In the genomic region with DNA sequence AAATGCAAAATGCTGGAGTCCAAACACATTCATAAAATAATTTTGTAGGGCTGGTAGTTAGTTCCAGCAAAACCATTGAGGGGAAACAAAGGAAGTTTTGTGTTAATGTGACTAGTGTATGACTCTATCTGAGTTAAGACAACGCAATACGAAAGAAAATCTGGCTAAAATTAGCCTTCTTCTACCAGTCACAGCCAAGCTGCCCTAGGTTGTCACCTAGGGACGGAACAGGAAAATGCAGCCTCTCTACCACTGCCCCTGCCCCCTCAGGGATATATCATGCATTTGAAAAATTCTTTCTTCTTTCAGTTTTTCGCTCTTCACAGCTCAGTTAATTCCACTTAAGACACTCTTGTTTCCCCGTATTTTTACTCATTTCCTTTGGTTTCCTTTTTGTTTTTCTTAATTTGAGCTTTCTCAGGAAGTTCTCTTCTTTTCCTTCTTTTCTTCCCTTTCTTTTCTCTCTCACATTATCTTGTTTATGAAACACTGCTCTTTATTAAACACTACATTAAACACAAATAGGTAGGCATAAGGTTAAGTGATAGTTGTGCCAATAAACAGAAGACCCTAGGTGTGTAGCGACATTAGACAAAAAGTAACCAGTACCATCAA, we compare ENCODE assay signal across 10 cellular contexts. TPM values are rescaled to one million over a fixed set of nuclear protein-coding genes. Genes with fewer than 3 reads are reported as not detected.
DNase-seq lines count a peak whose midpoint lies in the region; ATAC-seq and TF ChIP-seq lines count a peak whose summit lies in the region.
"Had no signal": no experiment of that assay in that cellular context is flagged by ENCODE, and none has a peak within 500 bp of the region (broad histone marks: within the 10 kb centered on the region; RNA-seq: fewer than 3 reads in every experiment).

No MANE protein-coding gene starts in this region.

- no peak overlapping the region for H3K4me3 ChIP-seq in DOHH2 (ENCODE audit: low read length)
- H3K4me3 ChIP-seq in CD8-positive, alpha-beta T cell (ENCODE audit: low read depth, low read length), result no peak overlapping the region

- no peaks in the 10 kb centered on the region for H3K9me3 ChIP-seq in DOHH2 (ENCODE audit: control insufficient read depth, insufficient read depth, low read length)
- H3K9me3 ChIP-seq in CD8-positive, alpha-beta T cell (ENCODE audit: low read length), result no peaks in the 10 kb centered on the region

- no peaks in the 10 kb centered on the region for H3K36me3 Mint-ChIP-seq in CD8-positive, alpha-beta T cell

- peak; percentile 19 for DNase-seq in RPMI8226
- peak; percentile 61 for DNase-seq in hepatic stellate cell (ENCODE audit: low spot score)
- no peak for DNase-seq in activated CD8-positive, alpha-beta memory T cell treated with anti-CD3 and anti-CD28 coated beads, Interleukin-2, amount 50 U/mL, for 48 hours
- DNase-seq in activated CD4-positive, alpha-beta T cell treated with anti-CD3 and anti-CD28 coated beads for 4 hours, result no peak
- no peak for DNase-seq in CD8-positive, alpha-beta T cell

- H4K20me1 ChIP-seq in DOHH2 (ENCODE audit: control insufficient read depth, insufficient read depth, low read depth, low read length), result no peaks in the 10 kb centered on the region

- no peak overlapping the region for H3K27ac ChIP-seq in DOHH2 (ENCODE audit: low read depth, low read length)
- no peak overlapping the region for H3K27ac ChIP-seq in CD8-positive, alpha-beta T cell (ENCODE audit: low read depth, low read length)

- H3K79me2 ChIP-seq in DOHH2 (ENCODE audit: control insufficient read depth, low read length), result no peaks in the 10 kb centered on the region

- H3K4me1 ChIP-seq in DOHH2 (ENCODE audit: control insufficient read depth, low read length), result no peaks in the 10 kb centered on the region
- no peaks in the 10 kb centered on the region for H3K4me1 ChIP-seq in CD8-positive, alpha-beta T cell (ENCODE audit: insufficient read depth, low read length)

- intact Hi-C loops in CD8-positive, alpha-beta T cell (cut with DNase I, micrococcal nuclease), result no loop called here

- H3K9me3 Mint-ChIP-seq in CD8-positive, alpha-beta T cell, result no peaks in the 10 kb centered on the region

- H3K4me3 Mint-ChIP-seq in CD8-positive, alpha-beta T cell, result no peak overlapping the region
- H3K4me3 Mint-ChIP-seq: IgD-negative memory B cell had no signal

- CTCF ChIA-PET in CD8-positive, alpha-beta T cell (lab: Charles Lee), result no interaction called here

- no peak overlapping the region for H3K4me2 ChIP-seq in DOHH2 (ENCODE audit: low read length)

- peaks cover 14% of the 10 kb centered on the region for H3K27me3 Mint-ChIP-seq in CD8-positive, alpha-beta T cell (ENCODE audit: low read depth)

- H3F3A ChIP-seq in DOHH2 (ENCODE audit: control insufficient read depth, insufficient read depth), result no peaks in the 10 kb centered on the region

- POLR2A ChIA-PET in CD8-positive, alpha-beta T cell (lab: Charles Lee), result no interaction called here

- H3K36me3 ChIP-seq in DOHH2 (ENCODE audit: control insufficient read depth, low read length), result no peaks in the 10 kb centered on the region
- no peaks in the 10 kb centered on the region for H3K36me3 ChIP-seq in CD8-positive, alpha-beta T cell (ENCODE audit: insufficient read depth, low read length)

- peak; percentile 11 for TF ChIP-seq CTCF in DOHH2 (IDR thresholded peaks at IDR 0.05; ENCODE audit: low read depth, low read length, poor library complexity, severe bottlenecking)
- TF ChIP-seq CTCF in CD8-positive, alpha-beta T cell (IDR thresholded peaks at IDR 0.05), result no peak

- no peaks in the 10 kb centered on the region for H3K9me2 ChIP-seq in DOHH2 (replicated peaks; ENCODE audit: control insufficient read depth, low read length)

- peak; percentile 82 for ATAC-seq in HG02759 (IDR thresholded peaks at IDR 0.05; ENCODE audit: unreplicated experiment)
- no peak for ATAC-seq in GM19395 (IDR thresholded peaks at IDR 0.05; ENCODE audit: unreplicated experiment)
- ATAC-seq in CD8-positive, alpha-beta T cell, result no peak

- H3K27me3 ChIP-seq in DOHH2 (ENCODE audit: control insufficient read depth, low read length), result peaks cover 26% of the 10 kb centered on the region
- no peaks in the 10 kb centered on the region for H3K27me3 ChIP-seq in CD8-positive, alpha-beta T cell (ENCODE audit: insufficient read depth, low read length)

- no peak overlapping the region for H3K27ac Mint-ChIP-seq in CD8-positive, alpha-beta T cell
- H3K27ac Mint-ChIP-seq: IgD-negative memory B cell had no signal

- H3K4me1 Mint-ChIP-seq in CD8-positive, alpha-beta T cell (ENCODE audit: low read depth), result no peaks in the 10 kb centered on the region
- H3K4me1 Mint-ChIP-seq: IgD-negative memory B cell had no signal

RNA-seq across cellular contexts. Expression of a gene that starts 30.6 kb away (rescaled TPM):
- total RNA-seq in CD8-positive, alpha-beta T cell, result not detected
- total RNA-seq: subcutaneous adipose tissue had no signal

Comparison
In these comparisons a context has a peak if more than half of its experiments do, and no peak if none do; other contexts are left out.
1. DNase-seq: peak in RPMI8226 (single experiment) and hepatic stellate cell (single experiment); none in activated CD8-positive, alpha-beta memory T cell treated with anti-CD3 and anti-CD28 coated beads, Interleukin-2, amount 50 U/mL, for 48 hours (single experiment), activated CD4-positive, alpha-beta T cell treated with anti-CD3 and anti-CD28 coated beads for 4 hours (0 of 2) and CD8-positive, alpha-beta T cell (0 of 7).